ENCODE assay signal across 31 cellular contexts in genomic region chr18:52462853-52463252, GRCh38.
DNase-seq lines count a peak whose midpoint lies in the region; ATAC-seq and TF ChIP-seq lines count a peak whose summit lies in the region.
"Had no signal": no experiment of that assay in that cellular context is flagged by ENCODE, and none has a peak within 500 bp of the region (broad histone marks: within the 10 kb centered on the region; RNA-seq: fewer than 3 reads in every experiment).

No MANE protein-coding gene starts in this region.

- no peak for TF ChIP-seq RAD21 in neural cell (conservative IDR thresholded peaks at IDR 0.05)

- H3K27me3 ChIP-seq in neural cell (ENCODE audit: insufficient read depth, low read depth, low read length) (no peaks in the 10 kb centered on the region), dorsolateral prefrontal cortex (no peaks in the 10 kb centered on the region)
- H3K27me3 ChIP-seq: BE2C; BLaER1; BLaER1 treated with 17β-estradiol and CSF1 and Interleukin-3, amounts not matched to agents 10 nM and 100 nM had no signal

- no peaks in the 10 kb centered on the region for H3K36me3 ChIP-seq in neural cell (ENCODE audit: insufficient read depth, low read length)
- H3K36me3 ChIP-seq: BE2C; BLaER1; BLaER1 treated with 17β-estradiol and CSF1 and Interleukin-3, amounts not matched to agents 10 nM and 100 nM had no signal

- no peaks in the 10 kb centered on the region for H4K20me1 ChIP-seq in neural cell (ENCODE audit: insufficient read depth)
- H4K20me1 ChIP-seq: BLaER1; BLaER1 treated with 17β-estradiol and CSF1 and Interleukin-3, amounts not matched to agents 10 nM and 100 nM had no signal

- TF ChIP-seq CTCF in neural cell (IDR thresholded peaks at IDR 0.05; ENCODE audit: poor library complexity, severe bottlenecking): no peak
- no peak for TF ChIP-seq CTCF in dorsolateral prefrontal cortex (IDR thresholded peaks at IDR 0.05 in 54 of 56, conservative IDR thresholded peaks at IDR 0.05 in 2 of 56; ENCODE audit: low read depth in 1 of 56, partially characterized antibody in 56 of 56)

- intact Hi-C loops in dorsolateral prefrontal cortex (cut with DNase I): no loop called here

- H3K4me2 ChIP-seq in neural cell (ENCODE audit: low read length): no peak overlapping the region
- H3K4me2 ChIP-seq: A549; BLaER1; BLaER1 treated with 17β-estradiol and CSF1 and Interleukin-3, amounts not matched to agents 10 nM and 100 nM had no signal

- no peak overlapping the region for H2AFZ ChIP-seq in neural cell (ENCODE audit: low read depth, low read length)

- no peak overlapping the region for H3K9ac ChIP-seq in neural cell (ENCODE audit: low read length)
- H3K9ac ChIP-seq: BLaER1; BLaER1 treated with 17β-estradiol and CSF1 and Interleukin-3, amounts not matched to agents 10 nM and 100 nM had no signal

- no peaks in the 10 kb centered on the region for H3K9me3 ChIP-seq in neural cell (ENCODE audit: low read length)
- H3K9me3 ChIP-seq: A549; BE2C; BLaER1; BLaER1 treated with 17β-estradiol and CSF1 and Interleukin-3, amounts not matched to agents 10 nM and 100 nM; Caco-2 had no signal

- H3K9me2 ChIP-seq in neural cell (ENCODE audit: insufficient read depth, low read length): no peaks in the 10 kb centered on the region

- TF ChIP-seq EP300 in neural cell (conservative IDR thresholded peaks at IDR 0.05; ENCODE audit: poor library complexity, severe bottlenecking): peak; percentile 41

- no peak for ATAC-seq in GM21786 (IDR thresholded peaks at IDR 0.05; ENCODE audit: unreplicated experiment)
- ATAC-seq in HG02970 (IDR thresholded peaks at IDR 0.05; ENCODE audit: low FRiP score, unreplicated experiment): no peak
- ATAC-seq: A549; CD8-positive, alpha-beta T cell had no signal

- peaks cover 14% of the 10 kb centered on the region for H3K79me2 ChIP-seq in neural cell (replicated peaks; ENCODE audit: insufficient read depth, low read length)

- DNase-seq in NCI-H2227 (lab: John Stamatoyannopoulos, UW; ENCODE audit: unreplicated experiment) (peak; percentile 67), NCI-H2227 treated with DMSO at 0.1 percent for 48 hours (lab: John Stamatoyannopoulos, UW) (peak; percentile 46), dorsolateral prefrontal cortex (no peak)
- DNase-seq: 8988T; ACHN; AML-193; BE2C; C1 segment of cervical spinal cord; Caco-2; Calu3; CD4-positive, alpha-beta memory T cell; CD4-positive, alpha-beta T cell; CD4-positive, CD25-positive, alpha-beta regulatory T cell; CD8-positive, alpha-beta memory T cell; CD8-positive, alpha-beta T cell; COR-L47; DMS 273 treated with DMSO at 0.1 percent for 48 hours; DMS153; DMS53; DMS79; DMS79 treated with DMSO at 0.1 percent for 48 hours; DND-41; EL had no signal

- no peaks in the 10 kb centered on the region for H3F3A ChIP-seq in neural cell (ENCODE audit: insufficient read depth, low read length, poor library complexity, severe bottlenecking)

- peak overlapping the region; percentile 68 for H3K27ac ChIP-seq in neural cell (ENCODE audit: low read length)
- no peak overlapping the region for H3K27ac ChIP-seq in dorsolateral prefrontal cortex
- H3K27ac ChIP-seq: 22Rv1; A549; BLaER1; BLaER1 treated with 17β-estradiol and CSF1 and Interleukin-3, amounts not matched to agents 10 nM and 100 nM; C4-2B had no signal

- no peak overlapping the region for H3K4me3 ChIP-seq in neural cell (ENCODE audit: low read length)
- no peak overlapping the region for H3K4me3 ChIP-seq in dorsolateral prefrontal cortex
- H3K4me3 ChIP-seq: A549; BLaER1; BLaER1 treated with 17β-estradiol and CSF1 and Interleukin-3, amounts not matched to agents 10 nM and 100 nM had no signal

TF ChIP-seq in neural cell, 6 proteins besides CTCF, POLR2A, EP300 and RAD21:
- no peak for TF ChIP-seq MXI1 (conservative IDR thresholded peaks at IDR 0.05; ENCODE audit: poor library complexity, severe bottlenecking)
- no peak for TF ChIP-seq SMC3 (conservative IDR thresholded peaks at IDR 0.05; ENCODE audit: poor library complexity)
- TF ChIP-seq EZH2 (IDR thresholded peaks at IDR 0.05; ENCODE audit: borderline replicate concordance, insufficient read depth, low read length, poor library complexity, severe bottlenecking): no peak
- peak; percentile 85 for TF ChIP-seq POLR2AphosphoS5 (IDR thresholded peaks at IDR 0.05)
- TF ChIP-seq REST (IDR thresholded peaks at IDR 0.05; ENCODE audit: borderline replicate concordance): peak; percentile 61
- TF ChIP-seq TAF1 (IDR thresholded peaks at IDR 0.05; ENCODE audit: low read depth): no peak
TF ChIP-seq in neural cell: peak in this region for 2.

Comparison
In these comparisons a context has a peak if more than half of its experiments do, and no peak if none do; other contexts are left out.
1. DNase-seq: peak in NCI-H2227 (single experiment) and NCI-H2227 treated with DMSO at 0.1 percent for 48 hours (single experiment); none in dorsolateral prefrontal cortex (0 of 10).